In the genomic region with DNA sequence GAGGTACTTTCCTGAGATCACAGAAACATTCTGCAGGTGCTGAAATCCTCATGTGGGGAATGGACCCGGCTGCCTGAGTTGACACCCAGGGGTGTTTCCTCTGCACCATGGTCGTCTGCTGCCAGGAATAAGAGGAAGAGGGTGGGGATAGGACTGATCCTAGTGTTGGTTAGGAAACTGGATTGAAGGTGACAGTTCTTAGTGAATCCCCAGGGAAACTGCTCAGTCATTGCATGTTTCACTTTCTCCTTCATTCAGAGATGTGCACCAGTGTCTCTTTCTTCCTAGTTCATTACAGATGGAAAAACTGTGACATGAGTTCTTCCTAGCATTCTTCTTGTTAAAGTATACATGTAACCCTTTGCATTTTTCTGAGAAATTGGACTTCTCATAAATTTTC, we compare ENCODE assay signal across 22 cellular contexts.
"Had no signal": no experiment of that assay in that cellular context is flagged by ENCODE, and none has a peak within 500 bp of the region (broad histone marks: within the 10 kb centered on the region; RNA-seq: fewer than 3 reads in every experiment).

No MANE protein-coding gene starts in this region.

- H3K36me3 ChIP-seq: left lung, neural progenitor cell, sigmoid colon, thoracic aorta, tibial nerve, upper lobe of left lung, uterus had no signal

- H3K27me3 Mint-ChIP-seq: effector memory CD8-positive, alpha-beta T cell; naive thymus-derived CD4-positive, alpha-beta T cell; stimulated activated naive B cell treated with anti-CD40 and anti-IgM and Interleukin-4, amounts not matched to agents 10 μg/mL and 1 μg/mL and 100 μg/mL, for 72 hours; stimulated activated naive CD8-positive, alpha-beta T cell treated with anti-CD3 and anti-CD28 coated beads, Interleukin-15, Interleukin-2, amounts not matched to agents 100 ng/mL and 50 ng/mL, for 24 hours had no signal

- H3K27ac Mint-ChIP-seq: immature natural killer cell; naive thymus-derived CD4-positive, alpha-beta T cell; nephron; neural progenitor cell; stimulated activated naive B cell treated with anti-CD40 and anti-IgM and Interleukin-4, amounts not matched to agents 10 μg/mL and 1 μg/mL and 100 μg/mL, for 72 hours; stimulated activated naive CD8-positive, alpha-beta T cell treated with anti-CD3 and anti-CD28 coated beads, Interleukin-15, Interleukin-2, amounts not matched to agents 100 ng/mL and 50 ng/mL, for 24 hours had no signal

- H2AFZ ChIP-seq: neural progenitor cell had no signal

- ATAC-seq: effector memory CD8-positive, alpha-beta T cell; left lung; naive thymus-derived CD4-positive, alpha-beta T cell; psoas muscle; right cardiac atrium; stimulated activated naive B cell treated with anti-CD40 and anti-IgM and Interleukin-4, amounts not matched to agents 10 μg/mL and 1 μg/mL and 100 μg/mL, for 72 hours had no signal

- H3K9me3 ChIP-seq: left lung, psoas muscle, sigmoid colon, thoracic aorta, tibial nerve, upper lobe of left lung, uterus had no signal

- H3K9ac ChIP-seq: neural progenitor cell had no signal

- H3K4me1 Mint-ChIP-seq: nephron, neural progenitor cell had no signal

- H3K27ac ChIP-seq: left lung, neural progenitor cell, psoas muscle, sigmoid colon, thoracic aorta, tibial nerve, upper lobe of left lung, uterus had no signal

- H3K27me3 ChIP-seq: left lung, neural progenitor cell, sigmoid colon, tibial nerve, upper lobe of left lung, uterus had no signal

- H3K9me3 Mint-ChIP-seq: effector memory CD8-positive, alpha-beta T cell; immature natural killer cell; naive thymus-derived CD4-positive, alpha-beta T cell; nephron; neural progenitor cell; stimulated activated naive B cell treated with anti-CD40 and anti-IgM and Interleukin-4, amounts not matched to agents 10 μg/mL and 1 μg/mL and 100 μg/mL, for 72 hours; stimulated activated naive CD8-positive, alpha-beta T cell treated with anti-CD3 and anti-CD28 coated beads, Interleukin-15, Interleukin-2, amounts not matched to agents 100 ng/mL and 50 ng/mL, for 24 hours had no signal

- H3K4me1 ChIP-seq: neural progenitor cell, psoas muscle, sigmoid colon, tibial nerve, uterus had no signal

- H3K4me3 ChIP-seq: left lung, neural progenitor cell, psoas muscle, sigmoid colon, thoracic aorta, tibial nerve, upper lobe of left lung, uterus had no signal

- H3K4me3 Mint-ChIP-seq: effector memory CD8-positive, alpha-beta T cell; immature natural killer cell; naive thymus-derived CD4-positive, alpha-beta T cell; nephron; neural progenitor cell; stimulated activated naive B cell treated with anti-CD40 and anti-IgM and Interleukin-4, amounts not matched to agents 10 μg/mL and 1 μg/mL and 100 μg/mL, for 72 hours; stimulated activated naive CD8-positive, alpha-beta T cell treated with anti-CD3 and anti-CD28 coated beads, Interleukin-15, Interleukin-2, amounts not matched to agents 100 ng/mL and 50 ng/mL, for 24 hours had no signal

- H3K4me2 ChIP-seq: neural progenitor cell had no signal

- DNase-seq: cortex of kidney; effector memory CD8-positive, alpha-beta T cell; hypothalamus; immature natural killer cell; islet precursor cell; kidney glomerular epithelial cell; left lung; mammary epithelial cell; naive thymus-derived CD4-positive, alpha-beta T cell; nucleus accumbens; psoas muscle; right cardiac atrium; sigmoid colon; stimulated activated CD4-positive, alpha-beta T cell treated with anti-CD3 and anti-CD28 coated beads, Interleukin-4, amount 100 ng/mL, for 4 hours; stimulated activated naive B cell treated with anti-CD40 and anti-IgM and Interleukin-4, amounts not matched to agents 10 μg/mL and 1 μg/mL and 100 μg/mL, for 72 hours; upper lobe of left lung; uterus had no signal

- H3K36me3 Mint-ChIP-seq: neural progenitor cell had no signal
